ENCODE assay signal across 12 cellular contexts in genomic region chr1:168991667-168992475, GRCh38.
DNase-seq lines count a peak whose midpoint lies in the region; ATAC-seq, FAIRE-seq and TF ChIP-seq lines count a peak whose summit lies in the region.
"Had no signal": no experiment of that assay in that cellular context is flagged by ENCODE, and none has a peak within 500 bp of the region (broad histone marks: within the 10 kb centered on the region; RNA-seq: fewer than 3 reads in every experiment).

No MANE protein-coding gene starts in this region.

- H4K8ac ChIP-seq in H9 (replicated peaks; ENCODE audit: insufficient read length, low read depth, low read length), result no peak overlapping the region

- no peak overlapping the region for H4K5ac ChIP-seq in H9 (ENCODE audit: insufficient read length, low read depth, low read length)

- no peak overlapping the region for H2AK5ac ChIP-seq in H9 (ENCODE audit: insufficient read length, low read length)

- H3K36me3 Mint-ChIP-seq in activated naive CD4-positive, alpha-beta T cell treated with anti-CD3 and anti-CD28 coated beads for 36 hours (ENCODE audit: low read depth), result peaks cover 1% of the 10 kb centered on the region
- H3K36me3 Mint-ChIP-seq in stimulated activated effector memory CD8-positive, alpha-beta T cell treated with anti-CD3 and anti-CD28 coated beads, Interleukin-12 subunit alpha, Interleukin-12 subunit beta, amount 100 ng/mL, for 72 hours, result no peaks in the 10 kb centered on the region
- H3K36me3 Mint-ChIP-seq in H9 (ENCODE audit: insufficient read depth in 1 of 3, low read depth in 3 of 3) (no peaks in the 10 kb centered on the region), immature natural killer cell (no peaks in the 10 kb centered on the region)

- H3K4me1 Mint-ChIP-seq in activated naive CD4-positive, alpha-beta T cell treated with anti-CD3 and anti-CD28 coated beads for 36 hours (ENCODE audit: low read depth), result peaks cover 23% of the 10 kb centered on the region
- peaks cover 17% of the 10 kb centered on the region for H3K4me1 Mint-ChIP-seq in stimulated activated effector memory CD8-positive, alpha-beta T cell treated with anti-CD3 and anti-CD28 coated beads, Interleukin-12 subunit alpha, Interleukin-12 subunit beta, amount 100 ng/mL, for 72 hours
- H3K4me1 Mint-ChIP-seq in H9 (no peaks in the 10 kb centered on the region), immature natural killer cell (no peaks in the 10 kb centered on the region)

- no peaks in the 10 kb centered on the region for H3K36me3 ChIP-seq in SK-N-SH (replicated peaks in 1 of 2; ENCODE audit: control insufficient read depth in 1 of 2, insufficient read depth in 2 of 2, low read length in 1 of 2)
- no peaks in the 10 kb centered on the region for H3K36me3 ChIP-seq in bronchial epithelial cell (ENCODE audit: control insufficient read depth, insufficient read depth, low read length)
- H3K36me3 ChIP-seq: stomach had no signal

- intact Hi-C loops in activated naive CD4-positive, alpha-beta T cell treated with anti-CD3 and anti-CD28 coated beads for 36 hours (cut with micrococcal nuclease), result loop anchor here (1.0 to 10.0 kb wide), 7 partner anchors 20 to 493 kb away; partner anchors contain the start of genes BLZF1 and SLC19A2

- no peak overlapping the region for H2BK20ac ChIP-seq in H9 (ENCODE audit: low read depth, low read length, poor library complexity, severe bottlenecking)

- no peak overlapping the region for H2BK120ac ChIP-seq in H9 (ENCODE audit: low read depth, low read length, poor library complexity, severe bottlenecking)

- no peak for TF ChIP-seq CTCF in SK-N-SH (IDR thresholded peaks at IDR 0.05)
- no peak for TF ChIP-seq CTCF in bronchial epithelial cell (IDR thresholded peaks at IDR 0.05; ENCODE audit: insufficient read depth, low read length, severe bottlenecking)
- TF ChIP-seq CTCF in H9 (conservative IDR thresholded peaks at IDR 0.05), result no peak

- H3K18ac ChIP-seq in H9 (ENCODE audit: insufficient read length, low read depth, low read length), result no peak overlapping the region

- H2BK5ac ChIP-seq in H9 (ENCODE audit: insufficient read length, low read length), result no peak overlapping the region

- no peaks in the 10 kb centered on the region for H3K79me1 ChIP-seq in H9 (ENCODE audit: insufficient read depth, low read depth, low read length, poor library complexity, severe bottlenecking)

- H3K27me3 ChIP-seq in SK-N-SH (ENCODE audit: insufficient read depth) (no peaks in the 10 kb centered on the region), bronchial epithelial cell (ENCODE audit: control insufficient read depth, insufficient read depth, low read length) (no peaks in the 10 kb centered on the region), H9 (ENCODE audit: insufficient read depth, low read length) (no peaks in the 10 kb centered on the region)
- H3K27me3 ChIP-seq: stomach had no signal

- no peaks in the 10 kb centered on the region for H3K9me3 Mint-ChIP-seq in activated naive CD4-positive, alpha-beta T cell treated with anti-CD3 and anti-CD28 coated beads for 36 hours
- H3K9me3 Mint-ChIP-seq in stimulated activated effector memory CD8-positive, alpha-beta T cell treated with anti-CD3 and anti-CD28 coated beads, Interleukin-12 subunit alpha, Interleukin-12 subunit beta, amount 100 ng/mL, for 72 hours, result no peaks in the 10 kb centered on the region
- H3K9me3 Mint-ChIP-seq in H9 (no peaks in the 10 kb centered on the region; a peak in 1 of 5 replicates), immature natural killer cell (peaks cover 0 to 4% (median 0%) of the 10 kb centered on the region in 6 donors)

- H3K27me3 Mint-ChIP-seq in activated naive CD4-positive, alpha-beta T cell treated with anti-CD3 and anti-CD28 coated beads for 36 hours (ENCODE audit: low read depth), result peaks cover 3% of the 10 kb centered on the region
- H3K27me3 Mint-ChIP-seq in H9 (ENCODE audit: low read depth) (peaks cover 2% of the 10 kb centered on the region), immature natural killer cell (ENCODE audit: low read depth in 3 of 3) (peaks cover 0 to 11% (median 7%) of the 10 kb centered on the region in 3 donors)

- H3K9me3 ChIP-seq in SK-N-SH, result no peaks in the 10 kb centered on the region
- no peaks in the 10 kb centered on the region for H3K9me3 ChIP-seq in H9 (ENCODE audit: control insufficient read depth, low read depth, low read length)
- H3K9me3 ChIP-seq: stomach had no signal

- H3K4me1 ChIP-seq in SK-N-SH (ENCODE audit: control insufficient read depth in 1 of 2, insufficient read depth in 2 of 2, low read depth in 1 of 2, low read length in 1 of 2), result no peaks in the 10 kb centered on the region
- no peaks in the 10 kb centered on the region for H3K4me1 ChIP-seq in H9 (ENCODE audit: insufficient read depth, low read length)

- no peaks in the 10 kb centered on the region for H4K20me1 ChIP-seq in SK-N-SH (ENCODE audit: insufficient read depth)
- no peaks in the 10 kb centered on the region for H4K20me1 ChIP-seq in H9 (ENCODE audit: control insufficient read depth, insufficient read depth, insufficient read length)

- WGBS in SK-N-SH (ENCODE audit: low lambda C conversion rate), result 68% methylated on average over 4 of the region's 4 CpGs
- WGBS in H9 (ENCODE audit: extremely low coverage, insufficient read length, low lambda C conversion rate), result no CpG with 5 or more reads among the region's 4 CpGs

- H2AFZ ChIP-seq in SK-N-SH (ENCODE audit: low read depth), result 0 out of 2 replicates have a peak overlapping the region, but pooled peaks have one; percentile 16
- no peak overlapping the region for H2AFZ ChIP-seq in H9 (ENCODE audit: low read length)

- CTCF ChIA-PET in activated naive CD4-positive, alpha-beta T cell treated with anti-CD3 and anti-CD28 coated beads for 36 hours (lab: Charles Lee), result no interaction called here
- CTCF ChIA-PET in SK-N-SH (lab: Yijun Ruan, JAX), result no interaction called here

- H3F3A ChIP-seq in SK-N-SH (replicated peaks; ENCODE audit: insufficient read depth), result peaks cover 4% of the 10 kb centered on the region

- peak; percentile 98 for ATAC-seq in stimulated activated effector memory CD8-positive, alpha-beta T cell treated with anti-CD3 and anti-CD28 coated beads, Interleukin-12 subunit alpha, Interleukin-12 subunit beta, amount 100 ng/mL, for 72 hours
- ATAC-seq in HG03139 (IDR thresholded peaks at IDR 0.05; ENCODE audit: unreplicated experiment), result no peak

- TF ChIP-seq RAD21 in SK-N-SH (IDR thresholded peaks at IDR 0.05; ENCODE audit: low read length), result no peak

- no peak overlapping the region for H3K4me3 Mint-ChIP-seq in activated naive CD4-positive, alpha-beta T cell treated with anti-CD3 and anti-CD28 coated beads for 36 hours
- peak overlapping the region; percentile 16 for H3K4me3 Mint-ChIP-seq in stimulated activated effector memory CD8-positive, alpha-beta T cell treated with anti-CD3 and anti-CD28 coated beads, Interleukin-12 subunit alpha, Interleukin-12 subunit beta, amount 100 ng/mL, for 72 hours
- H3K4me3 Mint-ChIP-seq in H9 (no peak overlapping the region), immature natural killer cell (no peak overlapping the region)

- H3K23me2 ChIP-seq in H9 (ENCODE audit: insufficient read length, low read depth, low read length, poor library complexity, severe bottlenecking), result no peaks in the 10 kb centered on the region

- H2BK15ac ChIP-seq in H9 (ENCODE audit: low read depth, low read length), result no peak overlapping the region

- H3K9ac ChIP-seq in SK-N-SH (no peak overlapping the region), H9 (ENCODE audit: extremely low read depth, insufficient read length, low read length) (no peak overlapping the region)

- no peak for FAIRE-seq in bronchial epithelial cell (lab: Jason Lieb, UNC)

- H3K56ac ChIP-seq in H9 (ENCODE audit: insufficient read length, low read depth, low read length), result no peak overlapping the region

- H4K91ac ChIP-seq in H9 (ENCODE audit: insufficient read length, low read depth, low read length), result no peak overlapping the region

- H3K4ac ChIP-seq in H9 (ENCODE audit: low read depth, low read length), result no peak overlapping the region

- no peak for TF ChIP-seq EP300 in SK-N-SH (IDR thresholded peaks at IDR 0.05; ENCODE audit: borderline replicate concordance in 1 of 2, low read depth in 1 of 2, low read length in 1 of 2)

- no peaks in the 10 kb centered on the region for H3K9me2 ChIP-seq in SK-N-SH

- POLR2A ChIA-PET in SK-N-SH (lab: Yijun Ruan, JAX), result no interaction called here

- H3K27ac ChIP-seq in SK-N-SH (ENCODE audit: low read depth in 2 of 2, low read length in 1 of 2) (no peak overlapping the region; a peak in 1 of 4 replicates), H9 (ENCODE audit: insufficient read length, low read depth, low read length) (no peak overlapping the region)
- H3K27ac ChIP-seq: stomach had no signal

- H3K27ac Mint-ChIP-seq in activated naive CD4-positive, alpha-beta T cell treated with anti-CD3 and anti-CD28 coated beads for 36 hours, result peak overlapping the region; percentile 89
- H3K27ac Mint-ChIP-seq in stimulated activated effector memory CD8-positive, alpha-beta T cell treated with anti-CD3 and anti-CD28 coated beads, Interleukin-12 subunit alpha, Interleukin-12 subunit beta, amount 100 ng/mL, for 72 hours, result peak overlapping the region; percentile 85
- H3K27ac Mint-ChIP-seq in H9 (no peak overlapping the region), immature natural killer cell (no peak overlapping the region)

- peak; percentile 64 for DNase-seq in activated naive CD4-positive, alpha-beta T cell treated with anti-CD3 and anti-CD28 coated beads for 36 hours
- DNase-seq in activated naive CD4-positive, alpha-beta T cell (lab: John Stamatoyannopoulos, UW), result no peak
- no peak for DNase-seq in SK-N-SH
- DNase-seq in bronchial epithelial cell (ENCODE audit: low read depth), result peak; percentile 98
- no peak for DNase-seq in stimulated activated effector memory CD8-positive, alpha-beta T cell treated with anti-CD3 and anti-CD28 coated beads, Interleukin-12 subunit alpha, Interleukin-12 subunit beta, amount 100 ng/mL, for 72 hours (ENCODE audit: low spot score in 2 of 2)
- DNase-seq in H9, result no peak
- DNase-seq in immature natural killer cell, result no peak
- DNase-seq: DMS79 treated with DMSO at 0.1 percent for 48 hours, islet precursor cell, posterior cingulate gyrus, stomach had no signal

- H3K4me2 ChIP-seq in SK-N-SH, result no peak overlapping the region
- H3K4me2 ChIP-seq in H9 (ENCODE audit: insufficient read depth, insufficient read length, low read length), result no peak overlapping the region

- no peak overlapping the region for H3T11ph ChIP-seq in H9 (ENCODE audit: low read length)

- H3K14ac ChIP-seq in H9 (ENCODE audit: insufficient read depth, low read length), result no peak overlapping the region

- H3K23ac ChIP-seq in H9 (ENCODE audit: insufficient read length, low read depth, low read length), result no peak overlapping the region

- H2BK12ac ChIP-seq in H9 (ENCODE audit: insufficient read length, low read depth, low read length), result no peak overlapping the region

- H3K79me2 ChIP-seq in SK-N-SH (ENCODE audit: insufficient read depth), result no peaks in the 10 kb centered on the region
- no peaks in the 10 kb centered on the region for H3K79me2 ChIP-seq in H9 (ENCODE audit: insufficient read depth, low read length)

- no peak overlapping the region for H3K4me3 ChIP-seq in SK-N-SH (ENCODE audit: low read depth in 2 of 2, low read length in 1 of 2)
- no peak overlapping the region for H3K4me3 ChIP-seq in bronchial epithelial cell (ENCODE audit: low read depth, low read length)
- H3K4me3 ChIP-seq: stomach had no signal

TF ChIP-seq in SK-N-SH, 30 proteins besides CTCF, POLR2A, EP300 and RAD21 (continues in another document):
- peak; percentile 18; the same call in 1 of the 2 replicates for TF ChIP-seq FOSL2 (IDR thresholded peaks at IDR 0.05; ENCODE audit: borderline replicate concordance, low read depth)

Comparison
In these comparisons a context has a peak if more than half of its experiments do, and no peak if none do; other contexts are left out.
1. DNase-seq: peak in activated naive CD4-positive, alpha-beta T cell treated with anti-CD3 and anti-CD28 coated beads for 36 hours (single experiment) and bronchial epithelial cell (single experiment); none in activated naive CD4-positive, alpha-beta T cell (0 of 4), SK-N-SH (single experiment), stimulated activated effector memory CD8-positive, alpha-beta T cell treated with anti-CD3 and anti-CD28 coated beads, Interleukin-12 subunit alpha, Interleukin-12 subunit beta, amount 100 ng/mL, for 72 hours (0 of 2), H9 (single experiment) and immature natural killer cell (0 of 3).
2. H3K27ac Mint-ChIP-seq: peak in activated naive CD4-positive, alpha-beta T cell treated with anti-CD3 and anti-CD28 coated beads for 36 hours (single experiment) and stimulated activated effector memory CD8-positive, alpha-beta T cell treated with anti-CD3 and anti-CD28 coated beads, Interleukin-12 subunit alpha, Interleukin-12 subunit beta, amount 100 ng/mL, for 72 hours (single experiment); none in H9 (0 of 3) and immature natural killer cell (0 of 6).